Comparison of ENCODE assay signal across 9 cellular contexts in the genomic region with DNA sequence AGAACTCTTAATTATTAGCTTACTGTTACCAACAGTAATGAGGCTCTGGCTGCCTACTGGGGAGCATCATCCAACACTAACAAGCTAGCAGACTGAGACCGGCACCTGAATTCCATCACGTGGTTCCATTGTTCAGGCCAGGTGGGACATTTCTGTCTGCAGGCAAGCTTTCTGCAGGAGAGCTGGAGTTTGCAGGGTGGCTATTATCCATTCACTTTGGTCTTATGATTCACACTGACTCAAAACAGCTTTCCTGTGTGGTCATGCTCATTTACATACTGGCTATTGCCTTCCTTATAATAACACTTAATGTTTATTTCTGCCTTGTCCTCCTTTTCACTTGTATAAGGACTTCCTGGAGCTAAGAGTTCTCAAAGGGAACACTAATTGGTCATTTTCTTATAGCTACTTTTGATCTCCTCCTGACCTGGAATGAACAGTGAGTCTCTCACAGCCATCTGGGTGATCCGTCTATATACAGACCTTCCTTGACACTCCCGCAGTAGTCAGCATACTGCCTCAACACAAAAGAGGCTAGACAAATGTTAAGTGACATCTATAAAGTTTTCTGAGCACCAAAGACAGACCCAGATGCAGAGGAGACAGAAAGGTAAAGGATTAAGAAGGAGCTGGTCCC.
DNase-seq lines count a peak whose midpoint lies in the region; ATAC-seq and TF ChIP-seq lines count a peak whose summit lies in the region.
"Had no signal": no experiment of that assay in that cellular context is flagged by ENCODE, and none has a peak within 500 bp of the region (broad histone marks: within the 10 kb centered on the region; RNA-seq: fewer than 3 reads in every experiment).

No MANE protein-coding gene starts in this region.

- BruUV-seq in MCF 10A (replicated peaks; lab: Mats Ljungman, UMichigan) = no TSS peak

- H3K27me3 Mint-ChIP-seq in MCF 10A (ENCODE audit: insufficient read depth, unreplicated experiment) = no peaks in the 10 kb centered on the region
- no peaks in the 10 kb centered on the region for H3K27me3 Mint-ChIP-seq in activated B cell treated with CpG ODN at 0.5 μM for 24 hours
- H3K27me3 Mint-ChIP-seq in activated CD4-positive, alpha-beta T cell treated with anti-CD3 and anti-CD28 coated beads, Interleukin-2, amount 10 ng/mL, durations not matched to agents 7 days and 5 days = no peaks in the 10 kb centered on the region
- no peaks in the 10 kb centered on the region for H3K27me3 Mint-ChIP-seq in CD8-positive, alpha-beta T cell (ENCODE audit: low read depth)

- no peaks in the 10 kb centered on the region for H3K79me2 ChIP-seq in Karpas-422 (ENCODE audit: low read length)

- peak; percentile 89 for ATAC-seq in HG03039 (IDR thresholded peaks at IDR 0.05; ENCODE audit: unreplicated experiment)
- peak; percentile 42 for ATAC-seq in activated B cell treated with CpG ODN at 0.5 μM for 24 hours (ENCODE audit: low read depth)
- ATAC-seq in CD8-positive, alpha-beta T cell = no peak

- H3K27ac Mint-ChIP-seq in MCF 10A (ENCODE audit: low read depth, unreplicated experiment) = no peak overlapping the region
- no peak overlapping the region for H3K27ac Mint-ChIP-seq in activated B cell treated with CpG ODN at 0.5 μM for 24 hours
- H3K27ac Mint-ChIP-seq in activated CD4-positive, alpha-beta T cell treated with anti-CD3 and anti-CD28 coated beads, Interleukin-2, amount 10 ng/mL, durations not matched to agents 7 days and 5 days = no peak overlapping the region
- no peak overlapping the region for H3K27ac Mint-ChIP-seq in CD8-positive, alpha-beta T cell

- H3K9me3 Mint-ChIP-seq in MCF 10A (ENCODE audit: unreplicated experiment) = no peaks in the 10 kb centered on the region
- H3K9me3 Mint-ChIP-seq in activated B cell treated with CpG ODN at 0.5 μM for 24 hours = no peaks in the 10 kb centered on the region
- peaks cover 2% of the 10 kb centered on the region for H3K9me3 Mint-ChIP-seq in activated CD4-positive, alpha-beta T cell treated with anti-CD3 and anti-CD28 coated beads, Interleukin-2, amount 10 ng/mL, durations not matched to agents 7 days and 5 days
- H3K9me3 Mint-ChIP-seq in CD8-positive, alpha-beta T cell = peaks cover 1% of the 10 kb centered on the region

- no peaks in the 10 kb centered on the region for H3K27me3 ChIP-seq in breast epithelium
- H3K27me3 ChIP-seq in Karpas-422 (ENCODE audit: low read length) = no peaks in the 10 kb centered on the region
- H3K27me3 ChIP-seq in CD8-positive, alpha-beta T cell (ENCODE audit: insufficient read depth, low read length) = no peaks in the 10 kb centered on the region

- H3K36me3 ChIP-seq in breast epithelium (no peaks in the 10 kb centered on the region), Karpas-422 (ENCODE audit: insufficient read depth, low read length) (no peaks in the 10 kb centered on the region)
- no peaks in the 10 kb centered on the region for H3K36me3 ChIP-seq in CD8-positive, alpha-beta T cell (ENCODE audit: insufficient read depth, low read length)

- no peak for TF ChIP-seq POLR2A in breast epithelium (IDR thresholded peaks at IDR 0.05)

- H3K36me3 Mint-ChIP-seq in MCF 10A (ENCODE audit: insufficient read depth, unreplicated experiment) (no peaks in the 10 kb centered on the region), activated B cell treated with CpG ODN at 0.5 μM for 24 hours (ENCODE audit: low read depth) (no peaks in the 10 kb centered on the region)
- no peaks in the 10 kb centered on the region for H3K36me3 Mint-ChIP-seq in activated CD4-positive, alpha-beta T cell treated with anti-CD3 and anti-CD28 coated beads, Interleukin-2, amount 10 ng/mL, durations not matched to agents 7 days and 5 days (ENCODE audit: low read depth)
- no peaks in the 10 kb centered on the region for H3K36me3 Mint-ChIP-seq in CD8-positive, alpha-beta T cell

- CTCF ChIA-PET in MCF 10A (lab: Yijun Ruan, JAX) = no interaction called here
- CTCF ChIA-PET in activated B cell treated with CpG ODN at 0.5 μM for 24 hours (lab: Charles Lee) = no interaction called here
- CTCF ChIA-PET in activated CD4-positive, alpha-beta T cell treated with anti-CD3 and anti-CD28 coated beads, Interleukin-2, amount 10 ng/mL, durations not matched to agents 7 days and 5 days (lab: Charles Lee) = interaction anchor here (0.6 to 1.5 kb wide), 4 partner anchors 18 to 1392 kb away, joined by 3 read pairs; no protein-coding TSS in a partner anchor
- CTCF ChIA-PET in CD8-positive, alpha-beta T cell (lab: Charles Lee) = no interaction called here

- no peaks in the 10 kb centered on the region for H3K4me1 ChIP-seq in breast epithelium
- H3K4me1 ChIP-seq in Karpas-422 (ENCODE audit: low read length) = no peaks in the 10 kb centered on the region
- H3K4me1 ChIP-seq in CD8-positive, alpha-beta T cell (ENCODE audit: insufficient read depth, low read length) = no peaks in the 10 kb centered on the region

- H3K9me2 ChIP-seq in Karpas-422 (replicated peaks; ENCODE audit: insufficient read depth, low read length) = 0 out of 2 replicates have a peak, but pooled peaks cover 3% of the 10 kb centered on the region

- POLR2A ChIA-PET in MCF 10A (lab: Yijun Ruan, JAX) = no interaction called here
- POLR2A ChIA-PET in activated B cell treated with CpG ODN at 0.5 μM for 24 hours (lab: Charles Lee) = no interaction called here
- POLR2A ChIA-PET in activated CD4-positive, alpha-beta T cell treated with anti-CD3 and anti-CD28 coated beads, Interleukin-2, amount 10 ng/mL, durations not matched to agents 7 days and 5 days (lab: Charles Lee) = no interaction called here
- POLR2A ChIA-PET in CD8-positive, alpha-beta T cell (lab: Charles Lee) = no interaction called here

- DNase-seq in MCF 10A (ENCODE audit: unreplicated experiment) (peak; percentile 55), breast epithelium (ENCODE audit: low spot score in 2 of 2) (no peak), activated B cell treated with CpG ODN at 0.5 μM for 24 hours (no peak), Karpas-422 (no peak), NCI-H1417 treated with DMSO at 0.1 percent for 48 hours (lab: John Stamatoyannopoulos, UW) (no peak)
- no peak for DNase-seq in activated CD4-positive, alpha-beta T cell treated with anti-CD3 and anti-CD28 coated beads, Interleukin-2, amount 10 ng/mL, durations not matched to agents 7 days and 5 days
- no peak for DNase-seq in CD8-positive, alpha-beta T cell

- H3K27ac ChIP-seq in breast epithelium = no peak overlapping the region
- no peak overlapping the region for H3K27ac ChIP-seq in Karpas-422 (ENCODE audit: low read length)
- H3K27ac ChIP-seq in CD8-positive, alpha-beta T cell (ENCODE audit: low read depth, low read length) = no peak overlapping the region
- H3K27ac ChIP-seq: C4-2B had no signal

- no peaks in the 10 kb centered on the region for H4K20me1 ChIP-seq in Karpas-422 (ENCODE audit: insufficient read depth, low read depth, low read length)

- intact Hi-C loops in MCF 10A (cut with micrococcal nuclease) (no loop called here), breast epithelium (cut with DNase I; ENCODE audit: low total_unique reads) (no loop called here), activated B cell treated with CpG ODN at 0.5 μM for 24 hours (cut with micrococcal nuclease) (no loop called here)
- intact Hi-C loops in CD8-positive, alpha-beta T cell (cut with DNase I, micrococcal nuclease) = no loop called here

- no peak overlapping the region for H2AFZ ChIP-seq in Karpas-422 (ENCODE audit: low read length)

- no peak for TF ChIP-seq CTCF in MCF 10A (IDR thresholded peaks at IDR 0.05; ENCODE audit: unreplicated experiment)
- TF ChIP-seq CTCF in breast epithelium (IDR thresholded peaks at IDR 0.05) = no peak
- no peak for TF ChIP-seq CTCF in activated B cell treated with CpG ODN at 0.5 μM for 24 hours (IDR thresholded peaks at IDR 0.05)
- no peak for TF ChIP-seq CTCF in CD8-positive, alpha-beta T cell (IDR thresholded peaks at IDR 0.05)

- peaks cover 10% of the 10 kb centered on the region for H3K4me1 Mint-ChIP-seq in MCF 10A (ENCODE audit: insufficient read depth, unreplicated experiment)
- peaks cover 13% of the 10 kb centered on the region for H3K4me1 Mint-ChIP-seq in activated B cell treated with CpG ODN at 0.5 μM for 24 hours
- peaks cover 23% of the 10 kb centered on the region for H3K4me1 Mint-ChIP-seq in activated CD4-positive, alpha-beta T cell treated with anti-CD3 and anti-CD28 coated beads, Interleukin-2, amount 10 ng/mL, durations not matched to agents 7 days and 5 days
- peaks cover 1% of the 10 kb centered on the region for H3K4me1 Mint-ChIP-seq in CD8-positive, alpha-beta T cell (ENCODE audit: low read depth)

- H3K4me3 ChIP-seq in breast epithelium = no peak overlapping the region
- H3K4me3 ChIP-seq in Karpas-422 (ENCODE audit: low read length) = no peak overlapping the region
- no peak overlapping the region for H3K4me3 ChIP-seq in CD8-positive, alpha-beta T cell (ENCODE audit: low read depth, low read length)

- H3K4me3 Mint-ChIP-seq in MCF 10A (ENCODE audit: unreplicated experiment) (no peak overlapping the region), activated B cell treated with CpG ODN at 0.5 μM for 24 hours (no peak overlapping the region)
- no peak overlapping the region for H3K4me3 Mint-ChIP-seq in activated CD4-positive, alpha-beta T cell treated with anti-CD3 and anti-CD28 coated beads, Interleukin-2, amount 10 ng/mL, durations not matched to agents 7 days and 5 days
- no peak overlapping the region for H3K4me3 Mint-ChIP-seq in CD8-positive, alpha-beta T cell

- H3K9me3 ChIP-seq in breast epithelium (no peaks in the 10 kb centered on the region), Karpas-422 (ENCODE audit: low read length) (no peaks in the 10 kb centered on the region; the same call in 1 of the 2 replicates)
- H3K9me3 ChIP-seq in CD8-positive, alpha-beta T cell (ENCODE audit: low read length) = no peaks in the 10 kb centered on the region

- H3K9ac ChIP-seq in Karpas-422 (ENCODE audit: low read length) = no peak overlapping the region

- no peak overlapping the region for H3K4me2 ChIP-seq in Karpas-422 (ENCODE audit: low read depth, low read length, poor library complexity, severe bottlenecking)
